Comparison of ENCODE assay signal across 21 cellular contexts in the genomic region with DNA sequence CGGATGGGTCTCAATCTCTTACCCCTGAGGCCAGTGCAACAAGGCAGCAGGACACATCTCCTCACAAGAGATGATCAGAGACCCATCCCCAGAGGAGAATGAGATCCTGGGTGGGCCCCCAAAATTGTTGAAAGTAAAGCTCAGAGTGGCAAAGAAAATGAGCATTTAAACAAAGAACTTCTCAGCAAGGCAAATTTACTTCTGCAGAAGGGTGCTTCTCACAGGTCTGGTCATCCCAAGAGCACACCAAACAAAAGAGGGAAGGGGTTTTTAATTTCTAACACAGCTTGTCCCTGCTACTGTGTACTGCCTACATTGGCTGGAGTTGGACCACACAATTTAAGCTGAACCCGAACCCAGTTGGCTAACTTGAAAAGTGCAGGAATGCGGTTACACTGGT.
A peak's percentile ranks its signal among the peaks of the same experiment; 100 is the strongest.
DNase-seq lines count a peak whose midpoint lies in the region; ATAC-seq, FAIRE-seq and TF ChIP-seq lines count a peak whose summit lies in the region.
"Had no signal": no experiment of that assay in that cellular context is flagged by ENCODE, and none has a peak within 500 bp of the region (broad histone marks: within the 10 kb centered on the region; RNA-seq: fewer than 3 reads in every experiment).

No MANE protein-coding gene starts in this region.

- no peaks in the 10 kb centered on the region for H3K9me2 ChIP-seq in GM23338 (ENCODE audit: insufficient read depth)

- H3K9me3 ChIP-seq in astrocyte (ENCODE audit: insufficient read depth, low read depth, low read length) (peaks cover 16% of the 10 kb centered on the region), neural progenitor cell (ENCODE audit: low read depth) (no peaks in the 10 kb centered on the region)
- H3K9me3 ChIP-seq: BE2C had no signal

- H3K36me3 ChIP-seq in GM23338 (ENCODE audit: insufficient read depth) (peaks cover 16% of the 10 kb centered on the region), astrocyte (ENCODE audit: insufficient read depth, low read length) (no peaks in the 10 kb centered on the region), neural progenitor cell (no peaks in the 10 kb centered on the region)
- H3K36me3 ChIP-seq: BE2C, MG63, SJSA1 had no signal

- no peaks in the 10 kb centered on the region for H4K20me1 ChIP-seq in GM23338 (replicated peaks; ENCODE audit: insufficient read depth)
- H4K20me1 ChIP-seq in astrocyte (ENCODE audit: insufficient read depth, low read length), result no peaks in the 10 kb centered on the region
- H4K20me1 ChIP-seq in neural progenitor cell (ENCODE audit: low read depth), result no peaks in the 10 kb centered on the region

- H3K27ac ChIP-seq in GM23338 (ENCODE audit: low read depth) (no peak overlapping the region), astrocyte (ENCODE audit: low read depth, low read length) (no peak overlapping the region), neural progenitor cell (no peak overlapping the region)
- H3K27ac ChIP-seq: SJSA1 had no signal

- H3K4me3 Mint-ChIP-seq in GM23338 (no peak overlapping the region), astrocyte (ENCODE audit: unreplicated experiment) (no peak overlapping the region), neural progenitor cell (no peak overlapping the region)
- no peak overlapping the region for H3K4me3 Mint-ChIP-seq in activated T-helper 2 cell treated with anti-CD3 and anti-CD28 coated beads, Interferon-gamma antibody, Interleukin-2, Interleukin-4, amounts not matched to agents 10 μg/mL and 5 μg/mL and 100 μg/mL, durations not matched to agents 14 hours and 24 hours and 36 hours (ENCODE audit: low read depth)

- H2AFZ ChIP-seq in GM23338 (no peak overlapping the region), astrocyte (ENCODE audit: low read depth, low read length) (no peak overlapping the region), neural progenitor cell (replicated peaks) (peak overlapping the region; percentile 8)

- DNase-seq in GM23338 (ENCODE audit: low spot score) (peak; percentile 41), astrocyte (ENCODE audit: low read depth) (peak; percentile 6), fibroblast of pulmonary artery (ENCODE audit: low read depth) (peak; percentile 4), neural progenitor cell (ENCODE audit: low spot score) (no peak)
- no peak for DNase-seq in activated T-helper 2 cell treated with anti-CD3 and anti-CD28 coated beads, Interferon-gamma antibody, Interleukin-2, Interleukin-4, amounts not matched to agents 10 μg/mL and 5 μg/mL and 100 μg/mL, durations not matched to agents 14 hours and 24 hours and 36 hours (ENCODE audit: low spot score)
- DNase-seq: BE2C, DMS79, Karpas-422, MG63, NCI-H1092, NCI-H1436 treated with DMSO at 0.1 percent for 48 hours, NCI-H2029 treated with DMSO at 0.1 percent for 48 hours, NCI-H2171 treated with DMSO at 0.1 percent for 48 hours, NCI-H524 treated with DMSO at 0.1 percent for 48 hours had no signal

- intact Hi-C loops in activated T-helper 2 cell treated with anti-CD3 and anti-CD28 coated beads, Interferon-gamma antibody, Interleukin-2, Interleukin-4, amounts not matched to agents 10 μg/mL and 5 μg/mL and 100 μg/mL, durations not matched to agents 14 hours and 24 hours and 36 hours (cut with micrococcal nuclease), result no loop called here

- H3K79me2 ChIP-seq in GM23338 (replicated peaks; ENCODE audit: insufficient read depth) (no peaks in the 10 kb centered on the region), astrocyte (ENCODE audit: insufficient read depth, low read length) (no peaks in the 10 kb centered on the region), neural progenitor cell (ENCODE audit: low read depth) (no peaks in the 10 kb centered on the region)

- H3K4me1 ChIP-seq in GM23338 (ENCODE audit: insufficient read depth), result no peaks in the 10 kb centered on the region
- H3K4me1 ChIP-seq in astrocyte (ENCODE audit: insufficient read depth, low read length), result no peaks in the 10 kb centered on the region
- H3K4me1 ChIP-seq in neural progenitor cell, result no peaks in the 10 kb centered on the region
- H3K4me1 ChIP-seq: BE2C, SJSA1 had no signal

- no peak for TF ChIP-seq POLR2A in GM18505 (IDR thresholded peaks at IDR 0.05; ENCODE audit: borderline replicate concordance, extremely low read depth, insufficient read depth, insufficient read length)

- TF ChIP-seq CTCF in GM23338 (conservative IDR thresholded peaks at IDR 0.05; ENCODE audit: low read depth in 2 of 2), result no peak
- no peak for TF ChIP-seq CTCF in astrocyte (IDR thresholded peaks at IDR 0.05; ENCODE audit: insufficient read depth, low read depth, low read length)
- no peak for TF ChIP-seq CTCF in fibroblast of pulmonary artery (IDR thresholded peaks at IDR 0.05; ENCODE audit: low read length, missing control alignments)
- no peak for TF ChIP-seq CTCF in neural progenitor cell (IDR thresholded peaks at IDR 0.05)

- H3K36me3 Mint-ChIP-seq in GM23338 (ENCODE audit: low read depth) (peaks cover 64% of the 10 kb centered on the region), astrocyte (ENCODE audit: low read depth, unreplicated experiment) (no peaks in the 10 kb centered on the region), neural progenitor cell (no peaks in the 10 kb centered on the region)
- no peaks in the 10 kb centered on the region for H3K36me3 Mint-ChIP-seq in activated T-helper 2 cell treated with anti-CD3 and anti-CD28 coated beads, Interferon-gamma antibody, Interleukin-2, Interleukin-4, amounts not matched to agents 10 μg/mL and 5 μg/mL and 100 μg/mL, durations not matched to agents 14 hours and 24 hours and 36 hours (ENCODE audit: low read depth)
- H3K36me3 Mint-ChIP-seq: IgD-negative memory B cell had no signal

- H3K9me3 Mint-ChIP-seq in GM23338 (peaks cover 65% of the 10 kb centered on the region), astrocyte (ENCODE audit: unreplicated experiment) (peaks cover 31% of the 10 kb centered on the region), neural progenitor cell (peaks cover 37% of the 10 kb centered on the region)
- peaks cover 69% of the 10 kb centered on the region for H3K9me3 Mint-ChIP-seq in activated T-helper 2 cell treated with anti-CD3 and anti-CD28 coated beads, Interferon-gamma antibody, Interleukin-2, Interleukin-4, amounts not matched to agents 10 μg/mL and 5 μg/mL and 100 μg/mL, durations not matched to agents 14 hours and 24 hours and 36 hours

- no peaks in the 10 kb centered on the region for H3K4me1 Mint-ChIP-seq in GM23338
- no peaks in the 10 kb centered on the region for H3K4me1 Mint-ChIP-seq in astrocyte (ENCODE audit: low read depth, unreplicated experiment)
- H3K4me1 Mint-ChIP-seq in neural progenitor cell, result no peaks in the 10 kb centered on the region
- H3K4me1 Mint-ChIP-seq in activated T-helper 2 cell treated with anti-CD3 and anti-CD28 coated beads, Interferon-gamma antibody, Interleukin-2, Interleukin-4, amounts not matched to agents 10 μg/mL and 5 μg/mL and 100 μg/mL, durations not matched to agents 14 hours and 24 hours and 36 hours (ENCODE audit: low read depth), result no peaks in the 10 kb centered on the region

- H3K27me3 ChIP-seq in GM23338 (ENCODE audit: insufficient read depth) (no peaks in the 10 kb centered on the region), astrocyte (ENCODE audit: insufficient read depth, low read length) (no peaks in the 10 kb centered on the region), neural progenitor cell (no peaks in the 10 kb centered on the region)
- H3K27me3 ChIP-seq: BE2C, MG63, SJSA1 had no signal

- ATAC-seq in GM23338 (no peak), GM18505 (IDR thresholded peaks at IDR 0.05; ENCODE audit: unreplicated experiment) (no peak), HG03342 (IDR thresholded peaks at IDR 0.05; ENCODE audit: unreplicated experiment) (no peak)
- ATAC-seq: HCT116 had no signal

- no peak overlapping the region for H3K9ac ChIP-seq in astrocyte (ENCODE audit: low read length)
- no peak overlapping the region for H3K9ac ChIP-seq in neural progenitor cell

- H3F3A ChIP-seq in GM23338 (replicated peaks; ENCODE audit: low read depth) (no peaks in the 10 kb centered on the region), neural progenitor cell (ENCODE audit: low read depth) (no peaks in the 10 kb centered on the region)

- H3K4me2 ChIP-seq in GM23338 (no peak overlapping the region), astrocyte (ENCODE audit: low read length) (no peak overlapping the region), neural progenitor cell (no peak overlapping the region)

- no peak for FAIRE-seq in astrocyte (lab: Jason Lieb, UNC)
- FAIRE-seq: D721Med, RCC 7860 had no signal

- H3K27ac Mint-ChIP-seq in GM23338 (no peak overlapping the region), astrocyte (ENCODE audit: unreplicated experiment) (no peak overlapping the region), neural progenitor cell (no peak overlapping the region)
- no peak overlapping the region for H3K27ac Mint-ChIP-seq in activated T-helper 2 cell treated with anti-CD3 and anti-CD28 coated beads, Interferon-gamma antibody, Interleukin-2, Interleukin-4, amounts not matched to agents 10 μg/mL and 5 μg/mL and 100 μg/mL, durations not matched to agents 14 hours and 24 hours and 36 hours
- H3K27ac Mint-ChIP-seq: IgD-negative memory B cell had no signal

- H3K4me3 ChIP-seq in GM23338, result no peak overlapping the region
- H3K4me3 ChIP-seq in astrocyte (ENCODE audit: insufficient read depth, low read depth, low read length), result no peak overlapping the region
- H3K4me3 ChIP-seq in fibroblast of pulmonary artery (replicated peaks; ENCODE audit: low read depth, low read length), result no peak overlapping the region
- H3K4me3 ChIP-seq in neural progenitor cell, result no peak overlapping the region
- H3K4me3 ChIP-seq: MG63, SJSA1 had no signal

- H3K27me3 Mint-ChIP-seq in GM23338 (ENCODE audit: insufficient read depth, low read depth, poor library complexity), result no peaks in the 10 kb centered on the region
- no peaks in the 10 kb centered on the region for H3K27me3 Mint-ChIP-seq in astrocyte (ENCODE audit: low read depth, unreplicated experiment)
- H3K27me3 Mint-ChIP-seq in neural progenitor cell (ENCODE audit: insufficient read depth, low read depth), result no peaks in the 10 kb centered on the region
- H3K27me3 Mint-ChIP-seq in activated T-helper 2 cell treated with anti-CD3 and anti-CD28 coated beads, Interferon-gamma antibody, Interleukin-2, Interleukin-4, amounts not matched to agents 10 μg/mL and 5 μg/mL and 100 μg/mL, durations not matched to agents 14 hours and 24 hours and 36 hours (ENCODE audit: low read depth), result no peaks in the 10 kb centered on the region
- H3K27me3 Mint-ChIP-seq: IgD-negative memory B cell had no signal

Comparison
In these comparisons a context has a peak if more than half of its experiments do, and no peak if none do; other contexts are left out.
1. DNase-seq: peak in GM23338 (single experiment), astrocyte (single experiment) and fibroblast of pulmonary artery (single experiment); none in neural progenitor cell (single experiment) and activated T-helper 2 cell treated with anti-CD3 and anti-CD28 coated beads, Interferon-gamma antibody, Interleukin-2, Interleukin-4, amounts not matched to agents 10 μg/mL and 5 μg/mL and 100 μg/mL, durations not matched to agents 14 hours and 24 hours and 36 hours (single experiment).